9 cellular contexts compared by ENCODE assay signal in genomic region chr11:7520981-7521487, GRCh38. TPM values are rescaled to one million over a fixed set of nuclear protein-coding genes. Genes with fewer than 3 reads are reported as not detected.
DNase-seq lines count a peak whose midpoint lies in the region; ATAC-seq and TF ChIP-seq lines count a peak whose summit lies in the region.
"Had no signal": no experiment of that assay in that cellular context is flagged by ENCODE, and none has a peak within 500 bp of the region (broad histone marks: within the 10 kb centered on the region; RNA-seq: fewer than 3 reads in every experiment).

No MANE protein-coding gene starts in this region.

- H3K36me3 ChIP-seq in A673 (ENCODE audit: insufficient read depth, low read length, poor library complexity, severe bottlenecking), result no peaks in the 10 kb centered on the region

- H3K27me3 ChIP-seq in A673 (replicated peaks; ENCODE audit: insufficient read depth, low read depth, low read length, poor library complexity), result no peaks in the 10 kb centered on the region

- H3K4me1 ChIP-seq in A673 (ENCODE audit: insufficient read depth, low read length, poor library complexity, severe bottlenecking), result no peaks in the 10 kb centered on the region

- intact Hi-C loops in A673 (cut with micrococcal nuclease; ENCODE audit: unreplicated experiment), result no loop called here

- TF ChIP-seq CTCF in GM12864 (IDR thresholded peaks at IDR 0.05; ENCODE audit: low read depth, low read length, missing control alignments) (no peak), A673 (conservative IDR thresholded peaks at IDR 0.05; ENCODE audit: low read depth, low read length) (no peak), coronary artery (IDR thresholded peaks at IDR 0.05) (no peak)

- no TSS peak for BruUV-seq in A673 (replicated peaks; lab: Mats Ljungman, UMichigan)

- peak; percentile 79 for DNase-seq in GM12864 (ENCODE audit: low read depth)
- DNase-seq in germinal center (ENCODE audit: low spot score), result peak; percentile 57
- no peak for DNase-seq in SHP77 treated with DMSO at 0.1 percent for 48 hours (lab: John Stamatoyannopoulos, UW)
- DNase-seq in NCI-H524 (lab: John Stamatoyannopoulos, UW), result no peak
- no peak for DNase-seq in A673 (ENCODE audit: low spot score)
- DNase-seq in coronary artery (ENCODE audit: low spot score), result no peak

- ATAC-seq in GM21390 (IDR thresholded peaks at IDR 0.05; ENCODE audit: unreplicated experiment) (peak; percentile 82), HG03469 (IDR thresholded peaks at IDR 0.05; ENCODE audit: unreplicated experiment) (peak; percentile 76)

- POLR2A ChIA-PET in A673 (lab: Charles Lee; ENCODE audit: low non-redundant PET), result no interaction called here

- H3K4me3 ChIP-seq in GM12864 (ENCODE audit: low read depth, low read length) (peak overlapping the region; percentile 68), A673 (ENCODE audit: low read depth, low read length, poor library complexity, severe bottlenecking) (no peak overlapping the region), coronary artery (no peak overlapping the region)

- H3K27ac ChIP-seq in A673 (ENCODE audit: low read depth, low read length, poor library complexity, severe bottlenecking) (no peak overlapping the region), coronary artery (peak overlapping the region in 1 of 2 donors; percentile 56)

- H3K9me3 ChIP-seq in A673 (ENCODE audit: low read depth, low read length, poor library complexity, severe bottlenecking), result no peaks in the 10 kb centered on the region

- CTCF ChIA-PET in A673 (lab: Charles Lee), result no interaction called here

RNA-seq across cellular contexts. Expression of gene PPFIBP2, which starts 7.2 kb away (rescaled TPM):
- 5.7 and 6.8 TPM in 2 replicates for total RNA-seq in A673 (2021)

RNA-seq across cellular contexts. Expression of gene OLFML1, which starts 35.7 kb away (rescaled TPM):
- not detected in 2 replicates for total RNA-seq in A673 (2021)
- total RNA-seq: bronchial epithelial cell had no signal

Comparison
In these comparisons a context has a peak if more than half of its experiments do, and no peak if none do; other contexts are left out.
1. DNase-seq: peak in GM12864 (single experiment) and germinal center (single experiment); none in SHP77 treated with DMSO at 0.1 percent for 48 hours (single experiment), NCI-H524 (0 of 2), A673 (single experiment) and coronary artery (single experiment).